23 cellular contexts compared by ENCODE assay signal in the genomic region with DNA sequence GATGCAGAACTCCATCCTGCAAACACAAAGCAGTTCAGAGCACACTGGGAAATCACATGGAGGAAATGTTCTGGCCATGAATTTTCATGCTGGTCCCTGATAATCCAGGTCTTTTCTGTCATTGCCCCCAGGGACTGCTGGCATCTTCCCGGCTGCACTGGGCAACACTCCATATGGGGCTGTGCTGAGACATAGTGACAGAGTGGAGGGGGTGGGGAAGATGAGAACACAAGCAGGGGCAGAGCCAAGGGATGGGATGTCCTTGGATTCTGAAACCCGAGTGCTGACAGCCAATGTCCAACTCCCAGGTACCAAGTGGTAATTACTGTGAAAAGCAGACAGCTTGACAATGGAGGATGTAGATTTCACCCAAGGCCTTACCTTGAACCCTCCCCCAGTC.
"Had no signal": no experiment of that assay in that cellular context is flagged by ENCODE, and none has a peak within 500 bp of the region (broad histone marks: within the 10 kb centered on the region; RNA-seq: fewer than 3 reads in every experiment).

No MANE protein-coding gene starts in this region.

- H3K4me3 Mint-ChIP-seq: activated CD4-positive, alpha-beta memory T cell treated with anti-CD3 and anti-CD28 coated beads for 36 hours; activated CD8-positive, alpha-beta memory T cell treated with anti-CD3 and anti-CD28 coated beads, Interleukin-2, amount 10 ng/mL, durations not matched to agents 7 days and 5 days; activated naive CD4-positive, alpha-beta T cell treated with anti-CD3 and anti-CD28 coated beads, Interleukin-2, amount 50 U/mL, for 24 hours; natural killer cell; stimulated activated naive CD8-positive, alpha-beta T cell treated with anti-CD3 and anti-CD28 coated beads, Interleukin-15, Interleukin-2, amounts not matched to agents 100 ng/mL and 50 ng/mL, for 24 hours had no signal

- H3K9me3 Mint-ChIP-seq: activated CD4-positive, alpha-beta memory T cell treated with anti-CD3 and anti-CD28 coated beads for 36 hours; activated naive CD4-positive, alpha-beta T cell treated with anti-CD3 and anti-CD28 coated beads, Interleukin-2, amount 50 U/mL, for 24 hours; natural killer cell; stimulated activated naive CD8-positive, alpha-beta T cell treated with anti-CD3 and anti-CD28 coated beads, Interleukin-15, Interleukin-2, amounts not matched to agents 100 ng/mL and 50 ng/mL, for 24 hours had no signal

- H3K79me2 ChIP-seq: hepatocyte, parathyroid adenoma had no signal

- H3K9me3 ChIP-seq: adrenal gland, colonic mucosa, esophagus muscularis mucosa, left lung, neutrophil, suprapubic skin had no signal

- H3K36me3 Mint-ChIP-seq: activated CD4-positive, alpha-beta memory T cell treated with anti-CD3 and anti-CD28 coated beads for 36 hours; activated CD8-positive, alpha-beta memory T cell treated with anti-CD3 and anti-CD28 coated beads, Interleukin-2, amount 10 ng/mL, durations not matched to agents 7 days and 5 days; natural killer cell had no signal

- ATAC-seq: activated CD8-positive, alpha-beta memory T cell treated with anti-CD3 and anti-CD28 coated beads, Interleukin-2, amount 10 ng/mL, durations not matched to agents 7 days and 5 days; left lung; natural killer cell had no signal

- H2AFZ ChIP-seq: hepatocyte, parathyroid adenoma had no signal

- H3K4me1 ChIP-seq: colonic mucosa, parathyroid adenoma had no signal

- H3K36me3 ChIP-seq: adrenal gland, cardiac muscle cell, colonic mucosa, esophagus muscularis mucosa, left lung, neutrophil, suprapubic skin had no signal

- H3K4me3 ChIP-seq: adrenal gland, cardiac muscle cell, colonic mucosa, esophagus muscularis mucosa, hepatocyte, left lung, skin epidermis, suprapubic skin had no signal

- DNase-seq: activated CD4-positive, alpha-beta memory T cell treated with anti-CD3 and anti-CD28 coated beads for 36 hours; activated CD4-positive, CD25-positive, alpha-beta regulatory T cell treated with anti-CD3 and anti-CD28 coated beads, Interleukin-2, amount 50 U/mL, for 72 hours; activated CD8-positive, alpha-beta memory T cell treated with anti-CD3 and anti-CD28 coated beads, Interleukin-2, amount 10 ng/mL, durations not matched to agents 7 days and 5 days; activated T-cell treated with anti-CD3 and anti-CD28 coated beads, Interleukin-2, amount 50 U/mL, for 1 hour; colonic mucosa; islet precursor cell; left lung; mesenchymal stem cell; natural killer cell; retina; stimulated activated CD4-positive, alpha-beta T cell treated with anti-CD3 and anti-CD28 coated beads, Interleukin-15, amount 100 ng/mL, for 24 hours; stimulated activated CD4-positive, alpha-beta T cell treated with anti-CD3 and anti-CD28 coated beads, Interleukin-4, amount 100 ng/mL, for 24 hours; trophoblast cell had no signal

- H3K9ac ChIP-seq: parathyroid adenoma had no signal

- H3K27me3 ChIP-seq: adrenal gland, cardiac muscle cell, colonic mucosa, esophagus muscularis mucosa, hepatocyte, left lung, neutrophil, suprapubic skin had no signal

- H3K27ac ChIP-seq: adrenal gland, cardiac muscle cell, colonic mucosa, esophagus muscularis mucosa, hepatocyte, left lung, neutrophil, parathyroid adenoma, skin epidermis, suprapubic skin had no signal

- H3K4me2 ChIP-seq: hepatocyte had no signal

- H3K27me3 Mint-ChIP-seq: activated CD4-positive, alpha-beta memory T cell treated with anti-CD3 and anti-CD28 coated beads for 36 hours; activated CD8-positive, alpha-beta memory T cell treated with anti-CD3 and anti-CD28 coated beads, Interleukin-2, amount 10 ng/mL, durations not matched to agents 7 days and 5 days; activated naive CD4-positive, alpha-beta T cell treated with anti-CD3 and anti-CD28 coated beads, Interleukin-2, amount 50 U/mL, for 24 hours; stimulated activated naive CD8-positive, alpha-beta T cell treated with anti-CD3 and anti-CD28 coated beads, Interleukin-15, Interleukin-2, amounts not matched to agents 100 ng/mL and 50 ng/mL, for 24 hours had no signal
